ENCODE assay signal across 15 cellular contexts in the genomic region with DNA sequence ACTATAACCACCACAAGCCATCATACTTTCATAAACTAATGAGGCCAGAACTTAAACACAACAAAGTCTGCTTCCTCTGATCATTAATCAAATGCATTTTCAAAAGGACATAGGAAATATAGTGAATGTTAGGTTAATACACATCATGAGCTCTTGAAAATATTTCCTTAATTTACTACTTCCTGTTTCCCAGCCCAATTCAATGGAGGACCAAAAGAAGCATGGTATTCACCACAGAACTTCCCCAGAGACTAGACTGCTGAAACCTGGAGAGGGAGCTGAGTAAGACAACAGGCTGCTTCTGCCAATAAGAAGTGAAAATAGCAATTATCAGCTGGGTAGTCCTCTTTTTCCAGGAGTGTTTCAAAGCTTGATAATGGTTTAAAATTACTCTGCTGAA.
DNase-seq lines count a peak whose midpoint lies in the region; ATAC-seq and TF ChIP-seq lines count a peak whose summit lies in the region.
"Had no signal": no experiment of that assay in that cellular context is flagged by ENCODE, and none has a peak within 500 bp of the region (broad histone marks: within the 10 kb centered on the region; RNA-seq: fewer than 3 reads in every experiment).

No MANE protein-coding gene starts in this region.

- ATAC-seq in activated CD8-positive, alpha-beta T cell treated with anti-CD3 and anti-CD28 coated beads, Interleukin-2, amount 10 ng/mL, durations not matched to agents 7 days and 5 days, result no peak
- no peak for ATAC-seq in GM21737 (IDR thresholded peaks at IDR 0.05; ENCODE audit: unreplicated experiment)
- ATAC-seq: activated CD8-positive, alpha-beta T cell treated with anti-CD3 and anti-CD28 coated beads for 36 hours had no signal

- no peaks in the 10 kb centered on the region for H3K27me3 Mint-ChIP-seq in mesothelial cell of epicardium (ENCODE audit: low read depth)
- H3K27me3 Mint-ChIP-seq in activated CD8-positive, alpha-beta T cell treated with anti-CD3 and anti-CD28 coated beads, Interleukin-2, amount 10 ng/mL, durations not matched to agents 7 days and 5 days (ENCODE audit: low read depth), result no peaks in the 10 kb centered on the region
- H3K27me3 Mint-ChIP-seq: activated CD8-positive, alpha-beta T cell treated with anti-CD3 and anti-CD28 coated beads for 36 hours; CD4-positive, alpha-beta memory T cell; central memory CD8-positive, alpha-beta T cell; naive B cell had no signal

- H2AFZ ChIP-seq in Loucy (ENCODE audit: low read length), result peak overlapping the region; percentile 9; the same call in 1 of the 2 replicates

- no peaks in the 10 kb centered on the region for H3K36me3 ChIP-seq in Loucy (ENCODE audit: insufficient read depth, low read length)
- H3K36me3 ChIP-seq: suprapubic skin had no signal

- H3K9ac ChIP-seq in Loucy (ENCODE audit: low read depth, low read length, poor library complexity, severe bottlenecking), result no peak overlapping the region

- H3K9me2 ChIP-seq in Loucy (replicated peaks; ENCODE audit: low read depth, low read length), result no peaks in the 10 kb centered on the region

- peak overlapping the region; percentile 4 for H3K4me2 ChIP-seq in Loucy (ENCODE audit: low read depth, low read length, poor library complexity, severe bottlenecking)

- no peaks in the 10 kb centered on the region for H3K9me3 ChIP-seq in Loucy (ENCODE audit: insufficient read depth, low read depth, low read length)
- H3K9me3 ChIP-seq: suprapubic skin had no signal

- peaks cover 7% of the 10 kb centered on the region for H3K4me1 ChIP-seq in Loucy (ENCODE audit: insufficient read depth, low read length, poor library complexity, severe bottlenecking)
- H3K4me1 ChIP-seq: suprapubic skin had no signal

- CTCF ChIA-PET in activated CD8-positive, alpha-beta T cell treated with anti-CD3 and anti-CD28 coated beads, Interleukin-2, amount 10 ng/mL, durations not matched to agents 7 days and 5 days (lab: Charles Lee), result no interaction called here

- peaks cover 16% of the 10 kb centered on the region for H3K4me1 Mint-ChIP-seq in mesothelial cell of epicardium
- no peaks in the 10 kb centered on the region for H3K4me1 Mint-ChIP-seq in activated CD8-positive, alpha-beta T cell treated with anti-CD3 and anti-CD28 coated beads, Interleukin-2, amount 10 ng/mL, durations not matched to agents 7 days and 5 days (ENCODE audit: low read depth)
- H3K4me1 Mint-ChIP-seq: CD4-positive, alpha-beta memory T cell; central memory CD8-positive, alpha-beta T cell; naive B cell had no signal

- no peak overlapping the region for H3K4me3 Mint-ChIP-seq in mesothelial cell of epicardium
- no peak overlapping the region for H3K4me3 Mint-ChIP-seq in activated CD8-positive, alpha-beta T cell treated with anti-CD3 and anti-CD28 coated beads, Interleukin-2, amount 10 ng/mL, durations not matched to agents 7 days and 5 days
- H3K4me3 Mint-ChIP-seq: activated CD8-positive, alpha-beta T cell treated with anti-CD3 and anti-CD28 coated beads for 36 hours; CD4-positive, alpha-beta memory T cell; central memory CD8-positive, alpha-beta T cell; naive B cell had no signal

- TF ChIP-seq CTCF in Loucy (conservative IDR thresholded peaks at IDR 0.05; ENCODE audit: low read length) (no peak), choroid plexus epithelial cell (conservative IDR thresholded peaks at IDR 0.05; ENCODE audit: low read depth, low read length) (no peak), mesothelial cell of epicardium (IDR thresholded peaks at IDR 0.05; ENCODE audit: unreplicated experiment) (no peak)

- peak; percentile 65 for DNase-seq in EL
- peak; percentile 85 for DNase-seq in choroid plexus epithelial cell (ENCODE audit: low read depth)
- DNase-seq in mesothelial cell of epicardium (ENCODE audit: low spot score in 2 of 2, unreplicated experiment in 2 of 2), result no peak
- no peak for DNase-seq in activated CD8-positive, alpha-beta T cell treated with anti-CD3 and anti-CD28 coated beads, Interleukin-2, amount 10 ng/mL, durations not matched to agents 7 days and 5 days
- no peak for DNase-seq in NCI-H2227 (lab: John Stamatoyannopoulos, UW; ENCODE audit: unreplicated experiment)
- no peak for DNase-seq in NCI-H1694 (lab: John Stamatoyannopoulos, UW)
- DNase-seq: activated CD8-positive, alpha-beta T cell treated with anti-CD3 and anti-CD28 coated beads for 36 hours; CD4-positive, alpha-beta memory T cell; GDM1; naive B cell had no signal

- no peaks in the 10 kb centered on the region for H3K36me3 Mint-ChIP-seq in mesothelial cell of epicardium
- H3K36me3 Mint-ChIP-seq in activated CD8-positive, alpha-beta T cell treated with anti-CD3 and anti-CD28 coated beads, Interleukin-2, amount 10 ng/mL, durations not matched to agents 7 days and 5 days (ENCODE audit: low read depth), result no peaks in the 10 kb centered on the region

- no peak overlapping the region for H3K4me3 ChIP-seq in Loucy (ENCODE audit: low read length, poor library complexity, severe bottlenecking)
- no peak overlapping the region for H3K4me3 ChIP-seq in choroid plexus epithelial cell (ENCODE audit: low read depth, low read length)
- H3K4me3 ChIP-seq: skin epidermis, suprapubic skin had no signal

- no peaks in the 10 kb centered on the region for H3K27me3 ChIP-seq in Loucy (ENCODE audit: insufficient read depth, low read length, poor library complexity, severe bottlenecking)
- H3K27me3 ChIP-seq: suprapubic skin had no signal

- H3F3A ChIP-seq in Loucy (ENCODE audit: low read depth), result no peaks in the 10 kb centered on the region

- no peaks in the 10 kb centered on the region for H3K79me2 ChIP-seq in Loucy (ENCODE audit: insufficient read depth, low read length)

- POLR2A ChIA-PET in activated CD8-positive, alpha-beta T cell treated with anti-CD3 and anti-CD28 coated beads, Interleukin-2, amount 10 ng/mL, durations not matched to agents 7 days and 5 days (lab: Charles Lee), result no interaction called here

- no peaks in the 10 kb centered on the region for H3K9me3 Mint-ChIP-seq in mesothelial cell of epicardium
- H3K9me3 Mint-ChIP-seq in activated CD8-positive, alpha-beta T cell treated with anti-CD3 and anti-CD28 coated beads, Interleukin-2, amount 10 ng/mL, durations not matched to agents 7 days and 5 days (ENCODE audit: insufficient read depth), result no peaks in the 10 kb centered on the region
- H3K9me3 Mint-ChIP-seq: activated CD8-positive, alpha-beta T cell treated with anti-CD3 and anti-CD28 coated beads for 36 hours; CD4-positive, alpha-beta memory T cell; central memory CD8-positive, alpha-beta T cell; naive B cell had no signal

- H3K27ac Mint-ChIP-seq in mesothelial cell of epicardium, result peak overlapping the region; percentile 30
- no peak overlapping the region for H3K27ac Mint-ChIP-seq in activated CD8-positive, alpha-beta T cell treated with anti-CD3 and anti-CD28 coated beads, Interleukin-2, amount 10 ng/mL, durations not matched to agents 7 days and 5 days
- H3K27ac Mint-ChIP-seq: activated CD8-positive, alpha-beta T cell treated with anti-CD3 and anti-CD28 coated beads for 36 hours; naive B cell had no signal

- no peaks in the 10 kb centered on the region for H4K20me1 ChIP-seq in Loucy (ENCODE audit: insufficient read depth, low read length, poor library complexity, severe bottlenecking)

Comparison
In these comparisons a context has a peak if more than half of its experiments do, and no peak if none do; other contexts are left out.
1. DNase-seq: peak in EL (single experiment) and choroid plexus epithelial cell (single experiment); none in mesothelial cell of epicardium (0 of 2), activated CD8-positive, alpha-beta T cell treated with anti-CD3 and anti-CD28 coated beads, Interleukin-2, amount 10 ng/mL, durations not matched to agents 7 days and 5 days (single experiment), NCI-H2227 (single experiment) and NCI-H1694 (single experiment).